8 cellular contexts compared by ENCODE assay signal in genomic region chr17:75940727-75941441, GRCh38. TPM values are rescaled to one million over a fixed set of nuclear protein-coding genes. Genes with fewer than 3 reads are reported as not detected.
A peak's percentile ranks its signal among the peaks of the same experiment; 100 is the strongest.
DNase-seq lines count a peak whose midpoint lies in the region; ATAC-seq and TF ChIP-seq lines count a peak whose summit lies in the region.

Gene FBF1 (minus strand): TSS chr17:75941042. CDS start chr17:75938149, 2,893 bp downstream.

- H3K79me2 ChIP-seq in trophoblast cell (ENCODE audit: control insufficient read depth, insufficient read depth, low read length, poor library complexity) = peaks cover 3% of the 10 kb centered on the region

- H3K27ac ChIP-seq in trophoblast cell (ENCODE audit: low read depth, low read length) (peak within 1 kb of the TSS; percentile 28), transverse colon (peak within 1 kb of the TSS; percentile 72 to 86 (median 80))

- H3K36me3 ChIP-seq in adipocyte (ENCODE audit: control insufficient read depth, insufficient read depth, low read length, severe bottlenecking) (peaks cover 35% of the 10 kb centered on the region), trophoblast cell (ENCODE audit: control insufficient read depth in 1 of 2, insufficient read depth in 2 of 2, low read length in 2 of 2) (peaks cover 8 to 10% of the 10 kb centered on the region in 2 experiments), transverse colon (peaks cover 0 to 12% (median 2%) of the 10 kb centered on the region in 4 donors)

- H2BK120ac ChIP-seq in trophoblast cell (ENCODE audit: insufficient read depth, low read length, poor library complexity) = peak within 1 kb of the TSS; percentile 65

- H3K23ac ChIP-seq in trophoblast cell (ENCODE audit: low read length) = no peak within 1 kb of the TSS

- H2BK5ac ChIP-seq in trophoblast cell (ENCODE audit: low read depth, low read length, poor library complexity) = peak within 1 kb of the TSS; percentile 77

- in situ Hi-C loops in transverse colon (cut with MboI; ENCODE audit: low pct_ligation_motif_present in 1 of 4, low pct_unique_long_range_greater_than_20kb in 1 of 4, low sequenced_read_pairs in 3 of 4) = no loop called here

- peak within 1 kb of the TSS; percentile 85 for H4K12ac ChIP-seq in trophoblast cell (ENCODE audit: low read depth, low read length)

- peak within 1 kb of the TSS; percentile 75 for H2AK5ac ChIP-seq in trophoblast cell (ENCODE audit: low read length)

- H3K27me3 ChIP-seq in adipocyte (replicated peaks; ENCODE audit: control insufficient read depth, insufficient read depth, low read length) = no peaks in the 10 kb centered on the region
- no peaks in the 10 kb centered on the region for H3K27me3 ChIP-seq in trophoblast cell (ENCODE audit: insufficient read depth, low read length)
- H3K27me3 ChIP-seq in transverse colon = no peaks in the 10 kb centered on the region

- TF ChIP-seq EP300 in transverse colon (IDR thresholded peaks at IDR 0.05; ENCODE audit: low read depth) = no peak

- peak within 1 kb of the TSS; percentile 93 for H3K4me2 ChIP-seq in trophoblast cell (ENCODE audit: low read length)

- peak within 1 kb of the TSS; percentile 84 for H2AFZ ChIP-seq in trophoblast cell (ENCODE audit: insufficient read depth, low read length, poor library complexity)

- H3K18ac ChIP-seq in trophoblast cell (ENCODE audit: low read length) = peak within 1 kb of the TSS; percentile 88

- H3K4ac ChIP-seq in trophoblast cell (ENCODE audit: low read depth, low read length) = peak within 1 kb of the TSS; percentile 38

- H3K4me1 ChIP-seq in adipocyte (ENCODE audit: control insufficient read depth, insufficient read depth, low read length) (peaks cover 12% of the 10 kb centered on the region), trophoblast cell (ENCODE audit: control insufficient read depth in 1 of 2, insufficient read depth in 2 of 2, low read length in 2 of 2) (no peaks in the 10 kb centered on the region), transverse colon (peaks cover 5 to 13% (median 11%) of the 10 kb centered on the region in 4 donors)

- peak within 1 kb of the TSS; percentile 86 for H3K9ac ChIP-seq in adipocyte (ENCODE audit: low read length)
- H3K9ac ChIP-seq in trophoblast cell (ENCODE audit: low read length) = peak within 1 kb of the TSS; percentile 90

- peak within 1 kb of the TSS; percentile 93 for H3K14ac ChIP-seq in trophoblast cell (ENCODE audit: low read length)

- peak; percentile 96 for ATAC-seq in HG02798 (IDR thresholded peaks at IDR 0.05; ENCODE audit: poor library complexity, unreplicated experiment)

- peak; percentile 76 for TF ChIP-seq POLR2A in transverse colon (IDR thresholded peaks at IDR 0.05)

- no peak within 1 kb of the TSS for H2BK12ac ChIP-seq in trophoblast cell (ENCODE audit: low read length)

- H3K79me1 ChIP-seq in trophoblast cell (ENCODE audit: low read length) = peaks cover 4% of the 10 kb centered on the region

- TF ChIP-seq CTCF in GM12865 (IDR thresholded peaks at IDR 0.05; ENCODE audit: insufficient read depth, low read depth, low read length, missing control alignments) (peak; percentile 2), transverse colon (IDR thresholded peaks at IDR 0.05) (peak in 1 of 5 experiments; percentile 18)

- no CpG with 5 or more reads among the region's 63 CpGs for WGBS in trophoblast cell (ENCODE audit: extremely low coverage, insufficient coverage, insufficient read length)
- 0 to 1% methylated on average over 1 to 36 of the region's 63 CpGs for WGBS in transverse colon (ENCODE audit: low coverage in 1 of 2), 2 donors

- peak; percentile 93 for DNase-seq in GM12865 (ENCODE audit: low read depth)
- peak; percentile 94 for DNase-seq in NCI-H1436 treated with DMSO at 0.1 percent for 48 hours (lab: John Stamatoyannopoulos, UW)
- DNase-seq in T follicular helper cell (ENCODE audit: low read depth) = peak; percentile 85
- DNase-seq in adipocyte (ENCODE audit: low read depth) = peak; percentile 98
- DNase-seq in cardiac septum (ENCODE audit: low spot score) = peak; percentile 97
- peak; percentile 97 to 98 for DNase-seq in trophoblast cell
- DNase-seq in transverse colon = peak; percentile 96

- intact Hi-C loops in cardiac septum (cut with DNase I) (loop anchor here (2.0 kb wide), 2 partner anchors 36 to 38 kb away; partner anchors contain the start of genes ACOX1, MRPL38 and TEN1), transverse colon (cut with DNase I; ENCODE audit: low total_unique reads) (no loop called here)

- peak within 1 kb of the TSS; percentile 88 for H4K8ac ChIP-seq in trophoblast cell (ENCODE audit: low read depth, low read length)

- H3K4me3 ChIP-seq in GM12865 (ENCODE audit: low read depth, low read length) = peak within 1 kb of the TSS; percentile 71
- H3K4me3 ChIP-seq in adipocyte (ENCODE audit: low read length) = peak within 1 kb of the TSS; percentile 85
- peak within 1 kb of the TSS; percentile 86 for H3K4me3 ChIP-seq in trophoblast cell (ENCODE audit: low read depth, low read length)
- H3K4me3 ChIP-seq in transverse colon = peak within 1 kb of the TSS; percentile 72 to 93 (median 80)

- peak within 1 kb of the TSS; percentile 85 for H4K91ac ChIP-seq in trophoblast cell (ENCODE audit: low read depth, low read length)

- H3K9me3 ChIP-seq in adipocyte (ENCODE audit: control insufficient read depth, low read length) (no peaks in the 10 kb centered on the region), trophoblast cell (ENCODE audit: insufficient read depth, low read depth, low read length) (no peaks in the 10 kb centered on the region), transverse colon (no peaks in the 10 kb centered on the region)

RNA-seq across cellular contexts. Expression of gene FBF1, which starts in this region (rescaled TPM):
- total RNA-seq in cardiac septum (5.2 TPM), transverse colon (10 to 100 TPM in 2 of 4 donors, 1 to 10 TPM in 2; 2.9 to 29.9 (median 7.9) TPM)
- polyA plus RNA-seq in trophoblast cell (2013) = 3.2 and 3.6 TPM in 2 replicates

Comparison
In these comparisons a context has a peak if more than half of its experiments do, and no peak if none do; other contexts are left out.
1. Peak in every context shown above with its lines: DNase-seq, ATAC-seq, H3K4me3 ChIP-seq and H3K27ac ChIP-seq.